ENCODE assay signal across 8 cellular contexts in genomic region chr10:110151467-110151866, GRCh38.
DNase-seq lines count a peak whose midpoint lies in the region; ATAC-seq and TF ChIP-seq lines count a peak whose summit lies in the region.

No MANE protein-coding gene starts in this region.

- TF ChIP-seq CTCF in nephron (IDR thresholded peaks at IDR 0.05; ENCODE audit: unreplicated experiment in 3 of 3): no peak

- H3K4me1 Mint-ChIP-seq in nephron: peaks cover 36% of the 10 kb centered on the region

- ATAC-seq in GM18498 (IDR thresholded peaks at IDR 0.05; ENCODE audit: unreplicated experiment) (no peak), GM21423 (IDR thresholded peaks at IDR 0.05; ENCODE audit: unreplicated experiment) (no peak), GM21786 (IDR thresholded peaks at IDR 0.05; ENCODE audit: unreplicated experiment) (no peak)

- H3K27ac Mint-ChIP-seq in nephron: peak overlapping the region; percentile 77 to 89 (median 82)

- no peaks in the 10 kb centered on the region for H3K27me3 Mint-ChIP-seq in nephron (ENCODE audit: low read depth)

- in situ Hi-C loops in T47D (cut with HindIII; ENCODE audit: low pct_unique_long_range_greater_than_20kb, low sequenced_read_pairs): no loop called here

- DNase-seq in DMS79 (lab: John Stamatoyannopoulos, UW): peak; percentile 75
- peak; percentile 80 for DNase-seq in NCI-H2029 (lab: John Stamatoyannopoulos, UW)
- peak; percentile 16 to 71 for DNase-seq in T47D (ENCODE audit: low read depth in 1 of 2, low spot score in 1 of 2)
- no peak for DNase-seq in activated T-cell treated with anti-CD3 and anti-CD28 coated beads, Interleukin-2, amount 50 U/mL, for 1 hour

- no peaks in the 10 kb centered on the region for H3K9me3 Mint-ChIP-seq in nephron

- H3K4me3 Mint-ChIP-seq in nephron: no peak overlapping the region

- H3K36me3 Mint-ChIP-seq in nephron (ENCODE audit: low read depth): no peaks in the 10 kb centered on the region
